In the genomic region with DNA sequence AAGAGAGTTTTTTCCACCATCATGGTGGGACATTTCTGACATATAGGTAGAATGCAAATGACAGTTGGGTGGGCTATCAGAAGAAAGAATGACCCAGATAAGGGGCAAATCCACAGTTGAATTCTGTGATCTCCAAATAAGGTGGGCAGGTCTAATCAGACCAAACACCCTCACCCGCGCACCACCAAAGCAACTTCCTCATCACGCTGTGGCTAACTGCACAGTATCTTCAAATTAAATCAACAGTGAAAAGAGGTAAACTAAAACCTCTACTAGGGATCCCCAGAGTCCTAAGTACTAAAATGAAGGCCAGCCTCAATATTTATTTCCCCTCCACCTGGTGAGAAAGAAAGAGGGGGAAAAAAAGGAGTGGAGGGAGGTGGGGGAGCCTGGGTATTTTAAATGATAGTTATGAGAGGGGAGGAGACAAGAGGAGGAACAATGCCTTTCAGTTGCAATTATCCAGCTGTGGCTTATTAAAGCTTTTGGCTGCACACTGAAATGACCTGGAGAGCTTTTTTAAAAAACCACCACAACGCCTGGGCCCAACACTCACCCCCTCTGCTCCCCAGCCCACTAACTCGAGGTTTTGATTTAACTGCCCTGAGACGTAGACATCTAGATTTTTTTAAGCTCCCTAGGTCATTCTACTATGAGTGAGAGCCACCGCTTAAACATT, we compare ENCODE assay signal across 9 cellular contexts.
DNase-seq lines count a peak whose midpoint lies in the region; ATAC-seq and TF ChIP-seq lines count a peak whose summit lies in the region.
"Had no signal": no experiment of that assay in that cellular context is flagged by ENCODE, and none has a peak within 500 bp of the region (broad histone marks: within the 10 kb centered on the region; RNA-seq: fewer than 3 reads in every experiment).

No MANE protein-coding gene starts in this region.

- peak overlapping the region; percentile 42; the same call in 1 of the 2 replicates for H3K9ac ChIP-seq in iPS-20b (ENCODE audit: low read depth, low read length)

- DNase-seq in NOMO-1 (lab: John Stamatoyannopoulos, UW; ENCODE audit: unreplicated experiment in 2 of 2), result peak; percentile 59 to 86
- DNase-seq in SJCRH30, result no peak
- no peak for DNase-seq in stimulated activated CD4-positive, alpha-beta T cell treated with anti-CD3 and anti-CD28 coated beads, Interleukin-1b, Interleukin-23, amount 100 ng/mL, for 48 hours
- DNase-seq in glutamatergic neuron, result no peak
- DNase-seq: EL had no signal

- peaks cover 98% of the 10 kb centered on the region for H3K79me2 ChIP-seq in DOHH2 (ENCODE audit: control insufficient read depth, low read length)

- H3K27ac ChIP-seq in DOHH2 (ENCODE audit: low read depth, low read length) (peak overlapping the region; percentile 52), iPS-20b (ENCODE audit: low read length) (no peak overlapping the region), SJCRH30 (no peak overlapping the region)

- H3K27me3 ChIP-seq in DOHH2 (ENCODE audit: control insufficient read depth, low read length) (no peaks in the 10 kb centered on the region), iPS-20b (ENCODE audit: insufficient read depth, low read length) (no peaks in the 10 kb centered on the region), SJCRH30 (no peaks in the 10 kb centered on the region)

- H4K20me1 ChIP-seq in DOHH2 (ENCODE audit: control insufficient read depth, insufficient read depth, low read depth, low read length), result 0 out of 2 replicates have a peak, but pooled peaks cover 3% of the 10 kb centered on the region

- peaks cover 5% of the 10 kb centered on the region for H3K9me3 Mint-ChIP-seq in glutamatergic neuron (ENCODE audit: unreplicated experiment)

- peaks cover 36% of the 10 kb centered on the region for H3K4me1 Mint-ChIP-seq in glutamatergic neuron (ENCODE audit: low read depth, unreplicated experiment)

- peak overlapping the region; percentile 45 for H3K4me2 ChIP-seq in DOHH2 (ENCODE audit: low read length)

- H3K4me3 ChIP-seq in DOHH2 (ENCODE audit: low read length), result 0 out of 2 replicates have a peak overlapping the region, but pooled peaks have one; percentile 7
- no peak overlapping the region; the same call in 1 of the 2 replicates for H3K4me3 ChIP-seq in iPS-20b (ENCODE audit: low read length)
- H3K4me3 ChIP-seq in SJCRH30, result no peak overlapping the region

- no peaks in the 10 kb centered on the region for H3F3A ChIP-seq in DOHH2 (ENCODE audit: control insufficient read depth, insufficient read depth)

- peaks cover 89% of the 10 kb centered on the region for H3K36me3 ChIP-seq in DOHH2 (ENCODE audit: control insufficient read depth, low read length)
- H3K36me3 ChIP-seq in iPS-20b (ENCODE audit: insufficient read depth, low read depth, low read length), result peaks cover 60% of the 10 kb centered on the region; the same call in 1 of the 2 replicates
- no peaks in the 10 kb centered on the region for H3K36me3 ChIP-seq in SJCRH30

- no peak overlapping the region for H3K27ac Mint-ChIP-seq in glutamatergic neuron (ENCODE audit: unreplicated experiment)

- H3K36me3 Mint-ChIP-seq in glutamatergic neuron (ENCODE audit: unreplicated experiment), result no peaks in the 10 kb centered on the region

- no peak overlapping the region for H3K4me3 Mint-ChIP-seq in glutamatergic neuron (ENCODE audit: unreplicated experiment)

- peaks cover 49% of the 10 kb centered on the region for H3K4me1 ChIP-seq in DOHH2 (ENCODE audit: control insufficient read depth, low read length)
- peaks cover 60% of the 10 kb centered on the region for H3K4me1 ChIP-seq in iPS-20b (ENCODE audit: insufficient read depth, low read length)
- H3K4me1 ChIP-seq in SJCRH30, result peaks cover 16% of the 10 kb centered on the region

- H3K27me3 Mint-ChIP-seq in glutamatergic neuron (ENCODE audit: unreplicated experiment), result no peaks in the 10 kb centered on the region

- H3K9me2 ChIP-seq in DOHH2 (replicated peaks; ENCODE audit: control insufficient read depth, low read length), result no peaks in the 10 kb centered on the region

- TF ChIP-seq CTCF in DOHH2 (IDR thresholded peaks at IDR 0.05; ENCODE audit: low read depth, low read length, poor library complexity, severe bottlenecking), result no peak
- no peak for TF ChIP-seq CTCF in glutamatergic neuron (IDR thresholded peaks at IDR 0.05; ENCODE audit: partially characterized antibody, unreplicated experiment)

- H3K9me3 ChIP-seq in DOHH2 (ENCODE audit: control insufficient read depth, insufficient read depth, low read length) (no peaks in the 10 kb centered on the region), iPS-20b (ENCODE audit: insufficient read depth, low read depth, low read length) (no peaks in the 10 kb centered on the region), SJCRH30 (replicated peaks) (no peaks in the 10 kb centered on the region)

- peak; percentile 51 for ATAC-seq in HG02678 (IDR thresholded peaks at IDR 0.05; ENCODE audit: unreplicated experiment)
- no peak for ATAC-seq in HG02588 (IDR thresholded peaks at IDR 0.05; ENCODE audit: unreplicated experiment)

Comparison
In these comparisons a context has a peak if more than half of its experiments do, and no peak if none do; other contexts are left out.
1. DNase-seq: peak in NOMO-1 (2 of 2); none in SJCRH30 (0 of 2), stimulated activated CD4-positive, alpha-beta T cell treated with anti-CD3 and anti-CD28 coated beads, Interleukin-1b, Interleukin-23, amount 100 ng/mL, for 48 hours (single experiment) and glutamatergic neuron (single experiment).